ENCODE assay signal across 18 cellular contexts in the genomic region with DNA sequence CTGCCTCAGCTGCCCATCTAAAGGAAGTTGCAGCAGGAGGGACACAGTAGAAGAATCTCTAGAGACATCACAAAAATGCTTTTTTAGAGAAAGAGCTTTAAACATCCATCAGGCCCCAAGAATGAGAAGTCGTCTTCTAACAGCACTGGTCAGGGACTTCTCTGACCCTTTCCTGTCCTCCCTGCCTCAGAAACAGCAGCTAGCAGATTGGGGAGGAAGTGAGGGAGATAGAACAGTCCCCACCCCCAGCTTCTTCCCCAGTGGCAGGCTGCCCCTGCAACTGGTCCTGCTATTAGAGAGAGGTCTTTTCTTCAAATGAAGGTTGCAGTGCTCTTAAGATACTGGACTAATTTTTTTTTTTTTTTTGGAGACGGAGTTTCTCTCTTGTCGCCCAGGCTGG. TPM values are rescaled to one million over a fixed set of nuclear protein-coding genes. Genes with fewer than 3 reads are reported as not detected.
DNase-seq lines count a peak whose midpoint lies in the region; ATAC-seq and TF ChIP-seq lines count a peak whose summit lies in the region.
"Had no signal": no experiment of that assay in that cellular context is flagged by ENCODE, and none has a peak within 500 bp of the region (broad histone marks: within the 10 kb centered on the region; RNA-seq: fewer than 3 reads in every experiment).

No MANE protein-coding gene starts in this region.

- H3K79me2 ChIP-seq in Loucy (ENCODE audit: insufficient read depth, low read length): peaks cover 39% of the 10 kb centered on the region; the same call in 1 of the 2 replicates

- H3K4me3 ChIP-seq in Loucy (ENCODE audit: low read length, poor library complexity, severe bottlenecking) (no peak overlapping the region), dorsolateral prefrontal cortex (peak overlapping the region in 25 of 59 donors; percentile 3 to 52 (median 28)), colonic mucosa (no peak overlapping the region)
- H3K4me3 ChIP-seq: breast epithelium, suprapubic skin had no signal

- H3K4me2 ChIP-seq in Loucy (ENCODE audit: low read depth, low read length, poor library complexity, severe bottlenecking): peak overlapping the region; percentile 45

- H3K36me3 Mint-ChIP-seq in stimulated activated memory B cell treated with anti-CD40 and anti-IgM and Interleukin-4, amounts not matched to agents 10 μg/mL and 1 μg/mL and 100 μg/mL, for 72 hours: no peaks in the 10 kb centered on the region
- H3K36me3 Mint-ChIP-seq: activated CD8-positive, alpha-beta memory T cell treated with anti-CD3 and anti-CD28 coated beads, Interleukin-2, amount 10 ng/mL, durations not matched to agents 7 days and 5 days; CD4-positive, alpha-beta memory T cell had no signal

- no peaks in the 10 kb centered on the region for H3F3A ChIP-seq in Loucy (ENCODE audit: low read depth)

- peak; percentile 28 for DNase-seq in SKM-1 treated with dmso at 0.1 percent for 144 hours (lab: John Stamatoyannopoulos, UW; ENCODE audit: unreplicated experiment)
- DNase-seq in SKM-1 (lab: John Stamatoyannopoulos, UW; ENCODE audit: unreplicated experiment): no peak
- no peak for DNase-seq in dorsolateral prefrontal cortex
- no peak for DNase-seq in colonic mucosa
- no peak for DNase-seq in NAMALWA (ENCODE audit: low spot score)
- DNase-seq: 8988T; activated CD4-positive, CD25-positive, alpha-beta regulatory T cell; activated CD8-positive, alpha-beta memory T cell treated with anti-CD3 and anti-CD28 coated beads, Interleukin-2, amount 10 ng/mL, durations not matched to agents 7 days and 5 days; activated naive CD4-positive, alpha-beta T cell; CD4-positive, alpha-beta memory T cell; effector memory CD8-positive, alpha-beta T cell; HCEC 1CT; NCI-H2081 treated with DMSO at 0.1 percent for 48 hours had no signal

- H3K27ac Mint-ChIP-seq in stimulated activated memory B cell treated with anti-CD40 and anti-IgM and Interleukin-4, amounts not matched to agents 10 μg/mL and 1 μg/mL and 100 μg/mL, for 72 hours: peak overlapping the region; percentile 38
- H3K27ac Mint-ChIP-seq: activated CD8-positive, alpha-beta memory T cell treated with anti-CD3 and anti-CD28 coated beads, Interleukin-2, amount 10 ng/mL, durations not matched to agents 7 days and 5 days had no signal

- H3K9me2 ChIP-seq in Loucy (replicated peaks; ENCODE audit: low read depth, low read length): no peaks in the 10 kb centered on the region

- peaks cover 37% of the 10 kb centered on the region for H3K4me1 ChIP-seq in Loucy (ENCODE audit: insufficient read depth, low read length, poor library complexity, severe bottlenecking)
- peaks cover 17% of the 10 kb centered on the region for H3K4me1 ChIP-seq in colonic mucosa
- H3K4me1 ChIP-seq: breast epithelium had no signal

- no peak for ATAC-seq in stimulated activated memory B cell treated with anti-CD40 and anti-IgM and Interleukin-4, amounts not matched to agents 10 μg/mL and 1 μg/mL and 100 μg/mL, for 72 hours
- no peak for ATAC-seq in GM19324 (IDR thresholded peaks at IDR 0.05; ENCODE audit: low FRiP score, unreplicated experiment)
- ATAC-seq: activated CD8-positive, alpha-beta memory T cell treated with anti-CD3 and anti-CD28 coated beads, Interleukin-2, amount 10 ng/mL, durations not matched to agents 7 days and 5 days; effector memory CD8-positive, alpha-beta T cell had no signal

- H3K9me3 Mint-ChIP-seq in stimulated activated memory B cell treated with anti-CD40 and anti-IgM and Interleukin-4, amounts not matched to agents 10 μg/mL and 1 μg/mL and 100 μg/mL, for 72 hours: no peaks in the 10 kb centered on the region
- H3K9me3 Mint-ChIP-seq: CD4-positive, alpha-beta memory T cell; effector memory CD8-positive, alpha-beta T cell had no signal

- H3K27ac ChIP-seq in dorsolateral prefrontal cortex (peak overlapping the region; percentile 10 to 95 (median 88)), colonic mucosa (no peak overlapping the region)
- H3K27ac ChIP-seq: breast epithelium, suprapubic skin had no signal

- H3K9ac ChIP-seq in Loucy (ENCODE audit: low read depth, low read length, poor library complexity, severe bottlenecking) (peak overlapping the region; percentile 15), colonic mucosa (ENCODE audit: low read depth in 2 of 2, low read length in 2 of 2) (no peak overlapping the region)

- intact Hi-C loops in dorsolateral prefrontal cortex (cut with DNase I) (loop anchor here in 1 of 2 donors (2.0 kb wide), 1 partner anchor 56 kb away; a partner anchor contains a TSS), colonic mucosa (cut with DNase I) (no loop called here)

- peaks cover 56% of the 10 kb centered on the region for H3K4me1 Mint-ChIP-seq in stimulated activated memory B cell treated with anti-CD40 and anti-IgM and Interleukin-4, amounts not matched to agents 10 μg/mL and 1 μg/mL and 100 μg/mL, for 72 hours

- H3K9me3 ChIP-seq in Loucy (ENCODE audit: insufficient read depth, low read depth, low read length) (no peaks in the 10 kb centered on the region), colonic mucosa (no peaks in the 10 kb centered on the region)
- H3K9me3 ChIP-seq: breast epithelium, suprapubic skin had no signal

- no peak overlapping the region for H3K4me3 Mint-ChIP-seq in stimulated activated memory B cell treated with anti-CD40 and anti-IgM and Interleukin-4, amounts not matched to agents 10 μg/mL and 1 μg/mL and 100 μg/mL, for 72 hours
- H3K4me3 Mint-ChIP-seq: activated CD8-positive, alpha-beta memory T cell treated with anti-CD3 and anti-CD28 coated beads, Interleukin-2, amount 10 ng/mL, durations not matched to agents 7 days and 5 days; CD4-positive, alpha-beta memory T cell; effector memory CD8-positive, alpha-beta T cell had no signal

- H3K27me3 ChIP-seq in Loucy (ENCODE audit: insufficient read depth, low read length, poor library complexity, severe bottlenecking): no peaks in the 10 kb centered on the region
- H3K27me3 ChIP-seq in dorsolateral prefrontal cortex: no peaks in the 10 kb centered on the region
- H3K27me3 ChIP-seq in colonic mucosa: no peaks in the 10 kb centered on the region
- H3K27me3 ChIP-seq: breast epithelium, suprapubic skin had no signal

- TF ChIP-seq CTCF in Loucy (conservative IDR thresholded peaks at IDR 0.05; ENCODE audit: low read length): no peak
- no peak for TF ChIP-seq CTCF in dorsolateral prefrontal cortex (IDR thresholded peaks at IDR 0.05 in 54 of 56, conservative IDR thresholded peaks at IDR 0.05 in 2 of 56; ENCODE audit: low read depth in 1 of 56, partially characterized antibody in 56 of 56)
- TF ChIP-seq CTCF in colonic mucosa (IDR thresholded peaks at IDR 0.05): no peak

- H2AFZ ChIP-seq in Loucy (ENCODE audit: low read length): no peak overlapping the region

- H3K36me3 ChIP-seq in Loucy (ENCODE audit: insufficient read depth, low read length): no peaks in the 10 kb centered on the region
- H3K36me3 ChIP-seq in colonic mucosa: no peaks in the 10 kb centered on the region
- H3K36me3 ChIP-seq: breast epithelium, suprapubic skin had no signal

- no peaks in the 10 kb centered on the region for H3K27me3 Mint-ChIP-seq in stimulated activated memory B cell treated with anti-CD40 and anti-IgM and Interleukin-4, amounts not matched to agents 10 μg/mL and 1 μg/mL and 100 μg/mL, for 72 hours
- H3K27me3 Mint-ChIP-seq: activated CD8-positive, alpha-beta memory T cell treated with anti-CD3 and anti-CD28 coated beads, Interleukin-2, amount 10 ng/mL, durations not matched to agents 7 days and 5 days; CD4-positive, alpha-beta memory T cell; effector memory CD8-positive, alpha-beta T cell had no signal

- H4K20me1 ChIP-seq in Loucy (ENCODE audit: insufficient read depth, low read length, poor library complexity, severe bottlenecking): no peaks in the 10 kb centered on the region

RNA-seq across cellular contexts. Expression of a gene that starts 55.1 kb away (rescaled TPM):
- total RNA-seq in dorsolateral prefrontal cortex: 100 to 1,000 TPM in 47 of 120 experiments, 10 to 100 TPM in 73; 30.4 to 316 (median 86.1) TPM
- 10 to 100 TPM; 63.3 to 85.3 TPM for total RNA-seq in colonic mucosa
